In the genomic region with DNA sequence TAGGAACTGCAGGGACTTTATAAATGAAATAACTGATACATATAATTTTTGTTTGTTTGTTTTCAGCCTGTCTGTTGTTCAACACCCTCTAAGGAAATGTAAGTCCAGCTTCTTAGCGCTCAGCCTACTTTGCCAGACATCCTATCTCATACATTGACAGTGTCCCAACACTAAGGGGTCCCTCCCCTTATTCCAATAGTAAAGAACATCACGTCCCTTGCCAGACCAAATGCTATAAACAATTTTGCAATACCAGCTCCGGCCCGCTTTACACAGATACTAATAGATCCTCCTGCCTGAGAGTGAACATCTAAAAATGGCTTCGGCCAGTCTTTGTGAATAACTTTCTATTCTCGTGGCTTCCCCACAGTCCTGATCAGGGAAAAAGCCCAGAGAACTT, we compare ENCODE assay signal across 24 cellular contexts. TPM values are rescaled to one million over a fixed set of nuclear protein-coding genes. Genes with fewer than 3 reads are reported as not detected.
"Had no signal": no experiment of that assay in that cellular context is flagged by ENCODE, and none has a peak within 500 bp of the region (broad histone marks: within the 10 kb centered on the region; RNA-seq: fewer than 3 reads in every experiment).

No MANE protein-coding gene starts in this region.

- FAIRE-seq: RCC 7860 had no signal

- H3K9ac ChIP-seq: SK-N-SH had no signal

- H3K4me2 ChIP-seq: SK-N-SH had no signal

- DNase-seq: KBM-7, MV-4-11, NCI-H1048, NCI-H1105, NCI-H1417 treated with DMSO at 0.1 percent for 48 hours, NCI-H146, NCI-H1694 treated with DMSO at 0.1 percent for 48 hours, NCI-H1930, NCI-H2081 treated with DMSO at 0.1 percent for 48 hours, NCI-H2171, NCI-H226, NCI-H446, NCI-H510A, NCI-H524 treated with DMSO at 0.1 percent for 48 hours, NCI-H69, NCI-H774, RPMI8226, SHP77, SK-N-SH had no signal

- H3K9me3 ChIP-seq: SK-N-SH had no signal

RNA-seq across cellular contexts. Expression of a gene that starts 4.5 kb away (rescaled TPM):
- total RNA-seq: HT-29, LHCN-M2, M059J, SK-MEL-5 had no signal
- polyA plus RNA-seq: SK-N-SH had no signal
